Comparison of ENCODE assay signal across 10 cellular contexts in the genomic region with DNA sequence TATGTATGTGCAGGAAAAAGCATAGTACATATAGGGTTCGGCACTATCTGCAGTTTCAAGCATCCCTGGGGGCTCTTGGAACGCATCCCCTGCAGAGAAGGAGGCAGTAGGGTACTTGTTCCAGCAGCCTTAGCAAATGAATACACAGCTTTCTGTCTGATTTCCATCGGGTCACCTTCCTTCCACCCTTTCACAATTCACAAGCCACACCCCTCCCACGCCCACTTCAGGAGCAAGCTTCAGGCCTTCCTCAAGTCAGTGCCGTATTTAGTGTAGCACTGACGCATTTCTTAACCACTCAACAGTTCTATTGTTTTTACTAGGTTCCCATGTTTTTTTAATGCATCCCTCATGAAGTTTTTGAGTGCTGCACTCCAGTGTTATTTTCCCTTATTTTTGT.
DNase-seq lines count a peak whose midpoint lies in the region; ATAC-seq and TF ChIP-seq lines count a peak whose summit lies in the region.
"Had no signal": no experiment of that assay in that cellular context is flagged by ENCODE, and none has a peak within 500 bp of the region (broad histone marks: within the 10 kb centered on the region; RNA-seq: fewer than 3 reads in every experiment).

No MANE protein-coding gene starts in this region.

- H3K79me2 ChIP-seq in GM23248 (ENCODE audit: insufficient read depth): no peaks in the 10 kb centered on the region

- H3K27ac Mint-ChIP-seq in activated CD4-positive, alpha-beta T cell treated with anti-CD3 and anti-CD28 coated beads, Interleukin-2, amount 10 ng/mL, durations not matched to agents 24 days and 14 days: no peak overlapping the region
- no peak overlapping the region for H3K27ac Mint-ChIP-seq in nephron progenitor cell
- H3K27ac Mint-ChIP-seq: T-helper 1 cell treated with Interleukin-12 subunit alpha and Interleukin-12 subunit beta and Interleukin-4 antibody, amounts not matched to agents 30 μg/mL and 1 μg/mL, for 36 hours had no signal

- H3K36me3 ChIP-seq in GM23248 (ENCODE audit: low read depth): no peaks in the 10 kb centered on the region

- no peak overlapping the region for H3K27ac ChIP-seq in GM23248

- WGBS in GM23248 (ENCODE audit: low coverage in 1 of 2, low lambda C conversion rate in 2 of 2, missing lambda C conversion rate in 2 of 2), 2 experiments: 65 to 73% methylated on average over 6 of the region's 6 CpGs

- H3K4me3 Mint-ChIP-seq in activated CD4-positive, alpha-beta T cell treated with anti-CD3 and anti-CD28 coated beads, Interleukin-2, amount 10 ng/mL, durations not matched to agents 24 days and 14 days: no peak overlapping the region
- H3K4me3 Mint-ChIP-seq in nephron progenitor cell: peak overlapping the region; percentile 37
- H3K4me3 Mint-ChIP-seq: T-helper 1 cell treated with Interleukin-12 subunit alpha and Interleukin-12 subunit beta and Interleukin-4 antibody, amounts not matched to agents 30 μg/mL and 1 μg/mL, for 36 hours had no signal

- H3K27me3 ChIP-seq in GM23248 (replicated peaks; ENCODE audit: insufficient read depth): no peaks in the 10 kb centered on the region

- H2AFZ ChIP-seq in GM23248: no peak overlapping the region

- H3K4me3 ChIP-seq in cardiac fibroblast (replicated peaks in 1 of 2; ENCODE audit: low read depth in 2 of 2, low read length in 2 of 2) (no peak overlapping the region), GM23248 (no peak overlapping the region)

- TF ChIP-seq CTCF in cardiac fibroblast (IDR thresholded peaks at IDR 0.05; ENCODE audit: low read depth, low read length) (no peak), nephron progenitor cell (IDR thresholded peaks at IDR 0.05) (no peak)

- no peak for ATAC-seq in activated CD4-positive, CD25-positive, alpha-beta regulatory T cell treated with anti-CD3 and anti-CD28 coated beads, Interleukin-2, amount 50 U/mL, for 24 hours

- no peaks in the 10 kb centered on the region for H3K9me3 ChIP-seq in GM23248 (ENCODE audit: low read depth)

- no peaks in the 10 kb centered on the region for H3K9me3 Mint-ChIP-seq in activated CD4-positive, alpha-beta T cell treated with anti-CD3 and anti-CD28 coated beads, Interleukin-2, amount 10 ng/mL, durations not matched to agents 24 days and 14 days
- H3K9me3 Mint-ChIP-seq in nephron progenitor cell: no peaks in the 10 kb centered on the region
- H3K9me3 Mint-ChIP-seq: naive B cell; T-helper 1 cell treated with Interleukin-12 subunit alpha and Interleukin-12 subunit beta and Interleukin-4 antibody, amounts not matched to agents 30 μg/mL and 1 μg/mL, for 36 hours had no signal

- H3K36me3 Mint-ChIP-seq in activated CD4-positive, alpha-beta T cell treated with anti-CD3 and anti-CD28 coated beads, Interleukin-2, amount 10 ng/mL, durations not matched to agents 24 days and 14 days (ENCODE audit: low read depth): no peaks in the 10 kb centered on the region
- H3K36me3 Mint-ChIP-seq in nephron progenitor cell (ENCODE audit: low read depth): no peaks in the 10 kb centered on the region
- H3K36me3 Mint-ChIP-seq: naive B cell had no signal

- no peaks in the 10 kb centered on the region for H3K9me2 ChIP-seq in GM23248 (ENCODE audit: insufficient read depth)

- H3K27me3 Mint-ChIP-seq in activated CD4-positive, alpha-beta T cell treated with anti-CD3 and anti-CD28 coated beads, Interleukin-2, amount 10 ng/mL, durations not matched to agents 24 days and 14 days: peaks cover 5% of the 10 kb centered on the region
- H3K27me3 Mint-ChIP-seq in nephron progenitor cell (ENCODE audit: low read depth, poor library complexity): peaks cover 11% of the 10 kb centered on the region
- H3K27me3 Mint-ChIP-seq: naive B cell had no signal

- no peaks in the 10 kb centered on the region for H4K20me1 ChIP-seq in GM23248 (ENCODE audit: insufficient read depth)

- in situ Hi-C loops in GM23248 (cut with MboI): no loop called here

- peaks cover 3% of the 10 kb centered on the region for H3F3A ChIP-seq in GM23248 (ENCODE audit: insufficient read depth)

- no peak overlapping the region for H3K4me2 ChIP-seq in GM23248 (ENCODE audit: unreplicated experiment)

- H3K9ac ChIP-seq in GM23248: no peak overlapping the region

- intact Hi-C loops in activated CD4-positive, alpha-beta T cell treated with anti-CD3 and anti-CD28 coated beads, Interleukin-2, amount 10 ng/mL, durations not matched to agents 24 days and 14 days (cut with micrococcal nuclease): no loop called here

- 0 out of 2 replicates have a peak, but pooled peaks cover 3% of the 10 kb centered on the region for H3K4me1 ChIP-seq in GM23248 (ENCODE audit: insufficient read depth)

- H3K4me1 Mint-ChIP-seq in activated CD4-positive, alpha-beta T cell treated with anti-CD3 and anti-CD28 coated beads, Interleukin-2, amount 10 ng/mL, durations not matched to agents 24 days and 14 days: peaks cover 1% of the 10 kb centered on the region
- peaks cover 52% of the 10 kb centered on the region for H3K4me1 Mint-ChIP-seq in nephron progenitor cell

- DNase-seq in activated CD4-positive, alpha-beta T cell treated with anti-CD3 and anti-CD28 coated beads, Interleukin-2, amount 50 U/mL, for 48 hours: peak; percentile 22 to 33
- no peak for DNase-seq in activated CD4-positive, alpha-beta T cell treated with anti-CD3 and anti-CD28 coated beads, Interleukin-2, amount 10 ng/mL, durations not matched to agents 24 days and 14 days
- peak; percentile 75 for DNase-seq in NCI-H2107 treated with DMSO at 0.1 percent for 48 hours (lab: John Stamatoyannopoulos, UW; ENCODE audit: unreplicated experiment)
- DNase-seq in cardiac fibroblast (ENCODE audit: low read depth in 2 of 2): peak; percentile 73 to 86
- peak; percentile 57 for DNase-seq in nephron progenitor cell
- no peak for DNase-seq in C1 segment of cervical spinal cord (lab: John Stamatoyannopoulos, UW)
- DNase-seq in GM23248: no peak
- DNase-seq: naive B cell had no signal

Comparison
In these comparisons a context has a peak if more than half of its experiments do, and no peak if none do; other contexts are left out.
1. DNase-seq: peak in activated CD4-positive, alpha-beta T cell treated with anti-CD3 and anti-CD28 coated beads, Interleukin-2, amount 50 U/mL, for 48 hours (2 of 2), NCI-H2107 treated with DMSO at 0.1 percent for 48 hours (single experiment), cardiac fibroblast (2 of 2) and nephron progenitor cell (single experiment); none in activated CD4-positive, alpha-beta T cell treated with anti-CD3 and anti-CD28 coated beads, Interleukin-2, amount 10 ng/mL, durations not matched to agents 24 days and 14 days (single experiment), C1 segment of cervical spinal cord (0 of 14) and GM23248 (single experiment).